Comparison of ENCODE assay signal across 16 cellular contexts in genomic region chr20:46784450-46785127, GRCh38.
DNase-seq lines count a peak whose midpoint lies in the region; TF ChIP-seq lines count a peak whose summit lies in the region.
"Had no signal": no experiment of that assay in that cellular context is flagged by ENCODE, and none has a peak within 500 bp of the region (broad histone marks: within the 10 kb centered on the region; RNA-seq: fewer than 3 reads in every experiment).

No MANE protein-coding gene starts in this region.

- TF ChIP-seq CTCF in AG09309 (IDR thresholded peaks at IDR 0.05; ENCODE audit: control insufficient read depth, insufficient read depth, low read depth, low read length, missing control alignments) (no peak), brain microvascular endothelial cell (IDR thresholded peaks at IDR 0.05; ENCODE audit: low read depth, low read length, missing control alignments) (no peak)

- no peak overlapping the region for H3K27ac ChIP-seq in brain microvascular endothelial cell
- H3K27ac ChIP-seq: esophagus squamous epithelium, sigmoid colon had no signal

- in situ Hi-C loops in brain microvascular endothelial cell (cut with HindIII; ENCODE audit: low pct_ligation_motif_present, low sequenced_read_pairs) = no loop called here

- H3K27me3 ChIP-seq in brain microvascular endothelial cell (replicated peaks) = no peaks in the 10 kb centered on the region
- H3K27me3 ChIP-seq: sigmoid colon, tibial nerve had no signal

- DNase-seq in AG09309 (ENCODE audit: low read depth) (peak; percentile 14), HT1080 (ENCODE audit: low read depth) (peak; percentile 34), brain microvascular endothelial cell (peak; percentile 12), myocyte (ENCODE audit: low read depth) (peak; percentile 6), LoVo (ENCODE audit: low spot score) (no peak), inferior parietal cortex (ENCODE audit: extremely low spot score) (no peak)
- DNase-seq in activated CD4-positive, CD25-positive, alpha-beta regulatory T cell (lab: John Stamatoyannopoulos, UW) = no peak
- DNase-seq in stimulated activated CD4-positive, alpha-beta T cell treated with anti-CD3 and anti-CD28 coated beads, Interleukin-4, amount 100 ng/mL, for 4 hours = no peak
- DNase-seq: amygdala, dermis blood vessel endothelial cell, esophagus squamous epithelium, KG1, NCI-H1417 treated with DMSO at 0.1 percent for 48 hours, NCI-H446 treated with DMSO at 0.1 percent for 48 hours, sigmoid colon had no signal

- H3K36me3 ChIP-seq in brain microvascular endothelial cell (replicated peaks) = no peaks in the 10 kb centered on the region
- H3K36me3 ChIP-seq: esophagus squamous epithelium, sigmoid colon, tibial nerve had no signal

- H3K4me3 ChIP-seq in AG09309 (ENCODE audit: control insufficient read depth, low read depth, low read length) = no peak overlapping the region
- H3K4me3 ChIP-seq in brain microvascular endothelial cell (ENCODE audit: low read depth, low read length) = no peak overlapping the region
- H3K4me3 ChIP-seq: esophagus squamous epithelium, sigmoid colon had no signal

Comparison
In these comparisons a context has a peak if more than half of its experiments do, and no peak if none do; other contexts are left out.
1. DNase-seq: peak in AG09309 (single experiment), HT1080 (single experiment), brain microvascular endothelial cell (single experiment) and myocyte (single experiment); none in LoVo (single experiment), activated CD4-positive, CD25-positive, alpha-beta regulatory T cell (0 of 4), stimulated activated CD4-positive, alpha-beta T cell treated with anti-CD3 and anti-CD28 coated beads, Interleukin-4, amount 100 ng/mL, for 4 hours (0 of 2) and inferior parietal cortex (single experiment).